In genomic region chr11:134153147-134153905, GRCh38 we compare ENCODE assay signal across 15 cellular contexts.
"Had no signal": no experiment of that assay in that cellular context is flagged by ENCODE, and none has a peak within 500 bp of the region (broad histone marks: within the 10 kb centered on the region; RNA-seq: fewer than 3 reads in every experiment).

No MANE protein-coding gene starts in this region.

- H3K4me3 ChIP-seq: pancreas, smooth muscle cell, upper lobe of left lung had no signal

- H3K4me2 ChIP-seq: smooth muscle cell had no signal

- H3K27ac ChIP-seq: pancreas, upper lobe of left lung had no signal

- H3K27me3 ChIP-seq: pancreas, upper lobe of left lung had no signal

- H3K4me1 ChIP-seq: pancreas, upper lobe of left lung had no signal

- ATAC-seq: pancreas; SK-N-SH treated with all-trans-retinoic acid at 6 μM for 48 hours; stimulated activated naive B cell treated with anti-CD40 and anti-IgM and Interleukin-4, amounts not matched to agents 10 μg/mL and 1 μg/mL and 100 μg/mL, for 72 hours had no signal

- H3K27ac Mint-ChIP-seq: endodermal cell; stimulated activated naive B cell treated with anti-CD40 and anti-IgM and Interleukin-4, amounts not matched to agents 10 μg/mL and 1 μg/mL and 100 μg/mL, for 72 hours; T-helper 1 cell treated with Interleukin-12 subunit alpha and Interleukin-12 subunit beta and Interleukin-4 antibody, amounts not matched to agents 30 μg/mL and 1 μg/mL, for 36 hours had no signal

- H3K4me3 Mint-ChIP-seq: endodermal cell; immature natural killer cell; natural killer cell treated with Interleukin-12 subunit alpha and Interleukin-12 subunit beta and Interleukin-15 and Interleukin-18, amount 100 ng/mL, for 72 hours; stimulated activated naive B cell treated with anti-CD40 and anti-IgM and Interleukin-4, amounts not matched to agents 10 μg/mL and 1 μg/mL and 100 μg/mL, for 72 hours; T-helper 1 cell treated with Interleukin-12 subunit alpha and Interleukin-12 subunit beta and Interleukin-4 antibody, amounts not matched to agents 30 μg/mL and 1 μg/mL, for 36 hours had no signal

- DNase-seq: activated CD4-positive, alpha-beta T cell treated with anti-CD3 and anti-CD28 coated beads for 48 hours; activated CD8-positive, alpha-beta memory T cell treated with anti-CD3 and anti-CD28 coated beads for 24 hours; activated naive CD4-positive, alpha-beta T cell treated with Interleukin-2 at 50 U/mL for 16 hours; dermis blood vessel endothelial cell; endodermal cell; glutamatergic neuron; immature natural killer cell; pancreas; retina; stimulated activated naive B cell treated with anti-CD40 and anti-IgM and Interleukin-4, amounts not matched to agents 10 μg/mL and 1 μg/mL and 100 μg/mL, for 72 hours had no signal

- H3K4me1 Mint-ChIP-seq: endodermal cell; immature natural killer cell; stimulated activated naive B cell treated with anti-CD40 and anti-IgM and Interleukin-4, amounts not matched to agents 10 μg/mL and 1 μg/mL and 100 μg/mL, for 72 hours had no signal

- H3K27me3 Mint-ChIP-seq: natural killer cell treated with Interleukin-12 subunit alpha and Interleukin-12 subunit beta and Interleukin-15 and Interleukin-18, amount 100 ng/mL, for 72 hours; stimulated activated naive B cell treated with anti-CD40 and anti-IgM and Interleukin-4, amounts not matched to agents 10 μg/mL and 1 μg/mL and 100 μg/mL, for 72 hours had no signal

- H3K9me3 ChIP-seq: pancreas, upper lobe of left lung had no signal

- H3K9me3 Mint-ChIP-seq: endodermal cell; immature natural killer cell; natural killer cell treated with Interleukin-12 subunit alpha and Interleukin-12 subunit beta and Interleukin-15 and Interleukin-18, amount 100 ng/mL, for 72 hours; stimulated activated naive B cell treated with anti-CD40 and anti-IgM and Interleukin-4, amounts not matched to agents 10 μg/mL and 1 μg/mL and 100 μg/mL, for 72 hours; T-helper 1 cell treated with Interleukin-12 subunit alpha and Interleukin-12 subunit beta and Interleukin-4 antibody, amounts not matched to agents 30 μg/mL and 1 μg/mL, for 36 hours had no signal
